Comparison of ENCODE assay signal across 1 cellular context in the genomic region with DNA sequence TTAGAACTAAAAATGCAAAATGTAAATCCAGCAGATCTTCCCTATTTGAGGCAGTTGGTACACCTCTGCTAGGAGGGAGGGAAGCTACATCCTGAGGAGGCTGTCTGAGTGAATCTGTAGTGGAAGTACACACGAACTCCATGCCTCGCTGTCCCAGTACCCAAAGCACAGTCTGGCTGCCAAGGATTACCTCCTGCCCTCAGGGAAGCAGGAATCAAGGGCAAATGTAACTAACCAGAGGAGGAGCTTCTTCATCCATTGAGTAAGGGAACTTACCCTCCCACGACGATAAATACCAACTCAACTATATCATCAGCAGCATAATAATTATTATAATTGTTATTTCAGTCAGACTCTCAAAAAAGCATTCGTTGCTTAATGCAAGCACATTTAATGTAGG.
TF ChIP-seq lines count a peak whose summit lies in the region.

No MANE protein-coding gene starts in this region.

TF ChIP-seq in endothelial cell of umbilical vein, 7 proteins besides CTCF, POLR2A, EP300 and RAD21 (continued from another document):
- TF ChIP-seq POLR2AphosphoS5 (IDR thresholded peaks at IDR 0.05; ENCODE audit: insufficient read depth, low read depth, low read length): no peak
- TF ChIP-seq FOS (IDR thresholded peaks at IDR 0.05; ENCODE audit: borderline replicate concordance, insufficient read depth, low read length): no peak
- no peak for TF ChIP-seq MYC (IDR thresholded peaks at IDR 0.05; ENCODE audit: low read depth, low read length)
- no peak for TF ChIP-seq GATA2 (IDR thresholded peaks at IDR 0.05; ENCODE audit: insufficient read depth, insufficient read length, low read depth, low read length)
- TF ChIP-seq, protein P1, sequence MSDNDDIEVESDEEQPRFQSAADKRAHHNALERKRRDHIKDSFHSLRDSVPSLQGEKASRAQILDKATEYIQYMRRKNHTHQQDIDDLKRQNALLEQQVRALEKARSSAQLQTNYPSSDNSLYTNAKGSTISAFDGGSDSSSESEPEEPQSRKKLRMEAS (IDR thresholded peaks at IDR 0.05; ENCODE audit: insufficient read depth, insufficient read length): no peak
- no peak for TF ChIP-seq EZH2 (IDR thresholded peaks at IDR 0.05; ENCODE audit: borderline replicate concordance, low read depth, low read length, severe bottlenecking)
